In genomic region chr10:72136218-72136617, GRCh38 we compare ENCODE assay signal across 1 cellular context. TPM values are rescaled to one million over a fixed set of nuclear protein-coding genes. Genes with fewer than 3 reads are reported as not detected.
"Had no signal": no experiment of that assay in that cellular context is flagged by ENCODE, and none has a peak within 500 bp of the region (broad histone marks: within the 10 kb centered on the region; RNA-seq: fewer than 3 reads in every experiment).

No MANE protein-coding gene starts in this region.

RNA-seq across cellular contexts. Expression of gene SPOCK2, which starts 47.9 kb away (rescaled TPM):
- polyA plus RNA-seq: smooth muscle cell had no signal
